Comparison of ENCODE assay signal across 18 cellular contexts in the genomic region with DNA sequence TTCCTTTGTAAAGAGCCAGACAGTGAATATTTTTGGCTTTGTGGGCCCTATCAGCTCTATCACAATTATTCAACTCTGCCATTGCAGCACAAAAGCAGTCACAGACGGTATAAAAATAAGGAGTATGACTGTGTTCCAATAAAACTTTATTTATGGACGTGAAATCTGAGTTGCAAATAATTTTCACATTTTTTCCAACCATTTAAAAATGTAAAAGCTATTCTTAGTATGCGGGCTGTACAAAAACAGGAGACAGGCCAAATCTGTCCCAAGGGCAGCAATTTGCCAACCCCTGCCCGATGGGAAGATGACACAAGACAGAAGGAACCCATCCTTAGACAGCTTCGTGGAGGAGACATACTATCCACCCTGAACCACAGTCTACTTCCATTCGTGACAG. TPM values are rescaled to one million over a fixed set of nuclear protein-coding genes. Genes with fewer than 3 reads are reported as not detected.
DNase-seq lines count a peak whose midpoint lies in the region; ATAC-seq, FAIRE-seq and TF ChIP-seq lines count a peak whose summit lies in the region.
"Had no signal": no experiment of that assay in that cellular context is flagged by ENCODE, and none has a peak within 500 bp of the region (broad histone marks: within the 10 kb centered on the region; RNA-seq: fewer than 3 reads in every experiment).

No MANE protein-coding gene starts in this region.

- H3K36me3 Mint-ChIP-seq in activated B cell treated with CpG ODN at 0.5 μM for 24 hours (ENCODE audit: low read depth): peaks cover 22% of the 10 kb centered on the region
- no peaks in the 10 kb centered on the region for H3K36me3 Mint-ChIP-seq in natural killer cell treated with Interleukin-12 subunit alpha and Interleukin-12 subunit beta and Interleukin-15 and Interleukin-18, amount 100 ng/mL, for 72 hours

- POLR2A ChIA-PET in activated B cell treated with CpG ODN at 0.5 μM for 24 hours (lab: Charles Lee): no interaction called here

- TF ChIP-seq CTCF in activated B cell treated with CpG ODN at 0.5 μM for 24 hours (IDR thresholded peaks at IDR 0.05): no peak
- TF ChIP-seq CTCF in D721Med (IDR thresholded peaks at IDR 0.05; ENCODE audit: insufficient read depth, missing control alignments): no peak

- H3K27ac Mint-ChIP-seq in activated B cell treated with CpG ODN at 0.5 μM for 24 hours: peak overlapping the region; percentile 94
- peak overlapping the region; percentile 86 to 93 for H3K27ac Mint-ChIP-seq in natural killer cell treated with Interleukin-12 subunit alpha and Interleukin-12 subunit beta and Interleukin-15 and Interleukin-18, amount 100 ng/mL, for 72 hours

- ATAC-seq in activated B cell treated with CpG ODN at 0.5 μM for 24 hours (ENCODE audit: low read depth): no peak
- no peak for ATAC-seq in natural killer cell treated with Interleukin-12 subunit alpha and Interleukin-12 subunit beta and Interleukin-15 and Interleukin-18, amount 100 ng/mL, for 72 hours

- H3K27me3 Mint-ChIP-seq in activated B cell treated with CpG ODN at 0.5 μM for 24 hours: no peaks in the 10 kb centered on the region
- no peaks in the 10 kb centered on the region for H3K27me3 Mint-ChIP-seq in natural killer cell treated with Interleukin-12 subunit alpha and Interleukin-12 subunit beta and Interleukin-15 and Interleukin-18, amount 100 ng/mL, for 72 hours
- H3K27me3 Mint-ChIP-seq: CD4-positive, CD25-positive, alpha-beta regulatory T cell had no signal

- DNase-seq in A172 (ENCODE audit: low spot score) (peak; percentile 34), EH (ENCODE audit: low read depth) (peak; percentile 89), activated B cell treated with CpG ODN at 0.5 μM for 24 hours (no peak), T-helper 1 cell (no peak), NCI-H1417 (lab: John Stamatoyannopoulos, UW) (no peak), D721Med (ENCODE audit: insufficient read length, low spot score) (no peak), NCI-H82 treated with DMSO at 0.1 percent for 48 hours (lab: John Stamatoyannopoulos, UW; ENCODE audit: unreplicated experiment) (no peak)
- no peak for DNase-seq in natural killer cell treated with Interleukin-12 subunit alpha and Interleukin-12 subunit beta and Interleukin-15 and Interleukin-18, amount 100 ng/mL, for 72 hours (ENCODE audit: low spot score)
- DNase-seq: Caco-2; CD4-positive, CD25-positive, alpha-beta regulatory T cell; DMS53; NCI-H1436; NCI-H2029 treated with DMSO at 0.1 percent for 48 hours; NCI-H510A treated with DMSO at 0.1 percent for 48 hours; NCI-H82; Right ventricle myocardium superior had no signal

- H3K4me3 Mint-ChIP-seq in activated B cell treated with CpG ODN at 0.5 μM for 24 hours: peak overlapping the region; percentile 60
- peak overlapping the region; percentile 16 for H3K4me3 Mint-ChIP-seq in natural killer cell treated with Interleukin-12 subunit alpha and Interleukin-12 subunit beta and Interleukin-15 and Interleukin-18, amount 100 ng/mL, for 72 hours
- H3K4me3 Mint-ChIP-seq: CD4-positive, CD25-positive, alpha-beta regulatory T cell had no signal

- intact Hi-C loops in activated B cell treated with CpG ODN at 0.5 μM for 24 hours (cut with micrococcal nuclease): loop anchor here (10.0 kb wide), 1 partner anchor 1293 kb away; a partner anchor contains a TSS

- FAIRE-seq in D721Med (lab: Jason Lieb, UNC): no peak
- FAIRE-seq: A204.1, RCC 7860 had no signal

- no peaks in the 10 kb centered on the region for H3K9me3 Mint-ChIP-seq in activated B cell treated with CpG ODN at 0.5 μM for 24 hours
- H3K9me3 Mint-ChIP-seq in natural killer cell treated with Interleukin-12 subunit alpha and Interleukin-12 subunit beta and Interleukin-15 and Interleukin-18, amount 100 ng/mL, for 72 hours: peaks cover 3% of the 10 kb centered on the region
- H3K9me3 Mint-ChIP-seq: CD4-positive, CD25-positive, alpha-beta regulatory T cell had no signal

- CTCF ChIA-PET in activated B cell treated with CpG ODN at 0.5 μM for 24 hours (lab: Charles Lee): interaction anchor here (1.0 kb wide), 1 partner anchor 61 kb away, joined by 4 read pairs; no protein-coding TSS in a partner anchor

- H3K4me1 Mint-ChIP-seq in activated B cell treated with CpG ODN at 0.5 μM for 24 hours: peaks cover 96% of the 10 kb centered on the region
- peaks cover 65 to 69% of the 10 kb centered on the region in 2 donors for H3K4me1 Mint-ChIP-seq in natural killer cell treated with Interleukin-12 subunit alpha and Interleukin-12 subunit beta and Interleukin-15 and Interleukin-18, amount 100 ng/mL, for 72 hours (ENCODE audit: low read depth in 2 of 2)

RNA-seq across cellular contexts. Expression of a gene that starts 23.3 kb away (rescaled TPM):
- total RNA-seq in A172 (2014; rRNA removed; shearing (Covaris generic)): 18.8 and 28.3 TPM in 2 replicates
- total RNA-seq in activated B cell treated with CpG ODN at 0.5 μM for 24 hours: 49.5 and 54.8 TPM in 2 replicates
- 10 to 100 TPM; 12.6 to 23.6 TPM for total RNA-seq in natural killer cell treated with Interleukin-12 subunit alpha and Interleukin-12 subunit beta and Interleukin-15 and Interleukin-18, amount 100 ng/mL, for 72 hours

Comparison
In these comparisons a context has a peak if more than half of its experiments do, and no peak if none do; other contexts are left out.
1. DNase-seq: peak in A172 (single experiment) and EH (single experiment); none in activated B cell treated with CpG ODN at 0.5 μM for 24 hours (single experiment), natural killer cell treated with Interleukin-12 subunit alpha and Interleukin-12 subunit beta and Interleukin-15 and Interleukin-18, amount 100 ng/mL, for 72 hours (single experiment), T-helper 1 cell (0 of 5), NCI-H1417 (0 of 3), D721Med (single experiment) and NCI-H82 treated with DMSO at 0.1 percent for 48 hours (single experiment).